13 cellular contexts compared by ENCODE assay signal in genomic region chr6:69816569-69816968, GRCh38. TPM values are rescaled to one million over a fixed set of nuclear protein-coding genes. Genes with fewer than 3 reads are reported as not detected.
DNase-seq lines count a peak whose midpoint lies in the region; ATAC-seq, FAIRE-seq and TF ChIP-seq lines count a peak whose summit lies in the region.
"Had no signal": no experiment of that assay in that cellular context is flagged by ENCODE, and none has a peak within 500 bp of the region (broad histone marks: within the 10 kb centered on the region; RNA-seq: fewer than 3 reads in every experiment).

No MANE protein-coding gene starts in this region.

- ATAC-seq in GM21737 (IDR thresholded peaks at IDR 0.05; ENCODE audit: unreplicated experiment): peak; percentile 43
- peak; percentile 57 for ATAC-seq in memory B cell (ENCODE audit: low read depth)
- ATAC-seq: foreskin keratinocyte had no signal

- H4K20me1 ChIP-seq in OCI-LY3 (ENCODE audit: insufficient read depth, low read length): no peaks in the 10 kb centered on the region

- H2AFZ ChIP-seq in OCI-LY3 (ENCODE audit: low read depth, low read length): peak overlapping the region; percentile 86

- peaks cover 43% of the 10 kb centered on the region for H3K4me1 Mint-ChIP-seq in memory B cell

- no peaks in the 10 kb centered on the region for H3K9me3 ChIP-seq in OCI-LY3 (ENCODE audit: insufficient read depth, low read length)
- no peaks in the 10 kb centered on the region for H3K9me3 ChIP-seq in SJCRH30 (replicated peaks)

- no peak for DNase-seq in GM12891 (ENCODE audit: insufficient read length, low spot score)
- no peak for DNase-seq in memory B cell (ENCODE audit: low spot score in 2 of 2)
- DNase-seq in SJCRH30: no peak
- no peak for DNase-seq in NCI-H748 (lab: John Stamatoyannopoulos, UW; ENCODE audit: unreplicated experiment)
- DNase-seq in ureter (ENCODE audit: low spot score): no peak
- DNase-seq in effector CD4-positive, alpha-beta T cell: no peak
- DNase-seq: foreskin keratinocyte, NCI-H774 had no signal

- peak overlapping the region; percentile 68 for H3K4me2 ChIP-seq in OCI-LY3 (ENCODE audit: low read length)

- H3K4me3 Mint-ChIP-seq in memory B cell: peak overlapping the region; percentile 61

- H3K27ac ChIP-seq in OCI-LY3 (ENCODE audit: low read length) (peak overlapping the region; percentile 2; the same call in 1 of the 2 replicates), SJCRH30 (no peak overlapping the region)
- H3K27ac ChIP-seq: foreskin keratinocyte had no signal

- TF ChIP-seq CTCF in OCI-LY3 (IDR thresholded peaks at IDR 0.05; ENCODE audit: low read depth, low read length): peak; percentile 20; the same call in 1 of the 2 replicates

- H3K4me1 ChIP-seq in OCI-LY3 (ENCODE audit: low read length) (peaks cover 39% of the 10 kb centered on the region), SJCRH30 (no peaks in the 10 kb centered on the region)
- H3K4me1 ChIP-seq: foreskin keratinocyte had no signal

- FAIRE-seq in GM12891 (lab: Jason Lieb, UNC): peak; percentile 88
- FAIRE-seq: G401.6, TTC549 had no signal

- H3K4me3 ChIP-seq in OCI-LY3 (ENCODE audit: low read length) (peak overlapping the region; percentile 43), SJCRH30 (no peak overlapping the region)

- H3K79me2 ChIP-seq in OCI-LY3 (ENCODE audit: low read length): no peaks in the 10 kb centered on the region

- H3K36me3 Mint-ChIP-seq in memory B cell: peaks cover 3% of the 10 kb centered on the region

- H3K9ac ChIP-seq in OCI-LY3 (ENCODE audit: low read length): peak overlapping the region; percentile 36; the same call in 1 of the 2 replicates

- no peaks in the 10 kb centered on the region for H3K9me3 Mint-ChIP-seq in memory B cell

- no peak for TF ChIP-seq POLR2A in GM12891 (IDR thresholded peaks at IDR 0.05; ENCODE audit: low read depth, low read length)

- peak overlapping the region; percentile 98 for H3K27ac Mint-ChIP-seq in memory B cell

- no peaks in the 10 kb centered on the region for H3K27me3 Mint-ChIP-seq in memory B cell

- no peaks in the 10 kb centered on the region for H3K27me3 ChIP-seq in OCI-LY3 (ENCODE audit: low read depth, low read length)
- H3K27me3 ChIP-seq in SJCRH30: no peaks in the 10 kb centered on the region
- H3K27me3 ChIP-seq: foreskin keratinocyte had no signal

- H3K36me3 ChIP-seq in OCI-LY3 (replicated peaks; ENCODE audit: low read depth, low read length) (no peaks in the 10 kb centered on the region), SJCRH30 (no peaks in the 10 kb centered on the region)

TF ChIP-seq in GM12891, 5 proteins besides CTCF, POLR2A, EP300 and RAD21:
- TF ChIP-seq POU2F2 (IDR thresholded peaks at IDR 0.05; ENCODE audit: low read depth, low read length): no peak
- TF ChIP-seq SPI1 (IDR thresholded peaks at IDR 0.05; ENCODE audit: low read depth, low read length): peak; percentile 60; the same call in 1 of the 2 replicates
- TF ChIP-seq PAX5 (IDR thresholded peaks at IDR 0.05; ENCODE audit: insufficient read depth, low read length, severe bottlenecking): no peak
- TF ChIP-seq POLR2AphosphoS5 (IDR thresholded peaks at IDR 0.05; ENCODE audit: low read depth, low read length): no peak
- no peak for TF ChIP-seq TAF1 (IDR thresholded peaks at IDR 0.05; ENCODE audit: low read depth, low read length)
TF ChIP-seq in GM12891: peak in this region for 1.

RNA-seq across cellular contexts. Expression of gene LMBRD1, which starts 19.8 kb away (rescaled TPM):
- polyA plus RNA-seq in GM12891 (2012; ENCODE audit: low read depth, missing spikeins): 13.4 TPM
- total RNA-seq in SJCRH30 (2014; rRNA removed; shearing (Covaris generic)): 22.5 and 29.9 TPM in 2 replicates
- total RNA-seq in ureter: 66.0 TPM

RNA-seq across cellular contexts. Expression of gene COL19A1, which starts 49.8 kb away (rescaled TPM):
- polyA plus RNA-seq in GM12891 (2012; ENCODE audit: low read depth, missing spikeins): 1.2 TPM
- 6.1 and 7.3 TPM in 2 replicates for total RNA-seq in SJCRH30 (2014; rRNA removed; shearing (Covaris generic))
- total RNA-seq in ureter: 1.7 TPM
- total RNA-seq: foreskin keratinocyte, subcutaneous adipose tissue had no signal
- polyA plus RNA-seq: foreskin keratinocyte had no signal
